29 cellular contexts compared by ENCODE assay signal in genomic region chr4:179114615-179115014, GRCh38.
"Had no signal": no experiment of that assay in that cellular context is flagged by ENCODE, and none has a peak within 500 bp of the region (broad histone marks: within the 10 kb centered on the region; RNA-seq: fewer than 3 reads in every experiment).

No MANE protein-coding gene starts in this region.

- H3K27me3 Mint-ChIP-seq: stimulated activated memory B cell treated with anti-CD40 and anti-IgM and Interleukin-4, amounts not matched to agents 10 μg/mL and 1 μg/mL and 100 μg/mL, for 72 hours; stimulated activated naive B cell treated with anti-CD40 and anti-IgM and Interleukin-4, amounts not matched to agents 10 μg/mL and 1 μg/mL and 100 μg/mL, for 72 hours; stimulated activated naive CD8-positive, alpha-beta T cell treated with anti-CD3 and anti-CD28 coated beads, Interleukin-15, amount 100 ng/mL, for 72 hours; stimulated activated naive CD8-positive, alpha-beta T cell treated with anti-CD3 and anti-CD28 coated beads, Interleukin-15, Interleukin-2, amounts not matched to agents 100 ng/mL and 50 ng/mL, for 24 hours; type B pancreatic cell had no signal

- H3K4me1 Mint-ChIP-seq: stimulated activated effector memory CD8-positive, alpha-beta T cell treated with anti-CD3 and anti-CD28 coated beads, Interleukin-12 subunit alpha, Interleukin-12 subunit beta, amount 100 ng/mL, for 72 hours; stimulated activated memory B cell treated with anti-CD40 and anti-IgM and Interleukin-4, amounts not matched to agents 10 μg/mL and 1 μg/mL and 100 μg/mL, for 72 hours; stimulated activated naive B cell treated with anti-CD40 and anti-IgM and Interleukin-4, amounts not matched to agents 10 μg/mL and 1 μg/mL and 100 μg/mL, for 72 hours; stimulated activated naive CD8-positive, alpha-beta T cell treated with anti-CD3 and anti-CD28 coated beads, Interleukin-15, amount 100 ng/mL, for 72 hours had no signal

- H3K4me1 ChIP-seq: stomach, suprapubic skin, testis, thyroid gland, tibial artery, tibial nerve, transverse colon, upper lobe of left lung, upper lobe of right lung, uterus, vagina had no signal

- H3K9me3 ChIP-seq: stomach, testis, thoracic aorta, thyroid gland, tibial artery, tibial nerve, transverse colon, upper lobe of left lung, upper lobe of right lung, uterus, vagina had no signal

- DNase-seq: stimulated activated CD4-positive, alpha-beta T cell treated with anti-CD3 and anti-CD28 coated beads, Interleukin-2, amount 100 ng/mL, for 48 hours; stimulated activated CD4-positive, alpha-beta T cell treated with anti-CD3 and anti-CD28 coated beads, Interleukin-4, amount 100 ng/mL, for 1 hour; stimulated activated CD4-positive, alpha-beta T cell treated with anti-CD3 and anti-CD28 coated beads, Interleukin-4, amount 100 ng/mL, for 24 hours; stimulated activated CD4-positive, alpha-beta T cell treated with anti-CD3 and anti-CD28 coated beads, Interleukin-4, amount 100 ng/mL, for 4 hours; stimulated activated CD8-positive, alpha-beta memory T cell treated with anti-CD3 and anti-CD28 coated beads, Interleukin-4, amount 100 ng/mL, for 48 hours; stimulated activated naive B cell treated with anti-CD40 and anti-IgM and Interleukin-4, amounts not matched to agents 10 μg/mL and 1 μg/mL and 100 μg/mL, for 72 hours; stimulated activated naive CD4-positive, alpha-beta T cell; stimulated activated naive CD4-positive, alpha-beta T cell treated with Interleukin-2 at 50 U/mL for 16 hours; stimulated activated naive CD8-positive, alpha-beta T cell treated with anti-CD3 and anti-CD28 coated beads, Interleukin-15, amount 100 ng/mL, for 72 hours; stimulated activated naive CD8-positive, alpha-beta T cell treated with anti-CD3 and anti-CD28 coated beads, Interleukin-15, Interleukin-2, amounts not matched to agents 100 U/mL and 50 U/mL, for 24 hours; stomach; substantia nigra; testis; thyroid gland; tibial artery; transverse colon; trophoblast cell; upper lobe of left lung; upper lobe of right lung; uterus had no signal

- H3K27me3 ChIP-seq: stomach, suprapubic skin, testis, thyroid gland, tibial artery, tibial nerve, transverse colon, upper lobe of left lung, upper lobe of right lung, uterus, vagina had no signal

- H3K4me3 ChIP-seq: stomach, suprapubic skin, testis, thoracic aorta, thyroid gland, tibial artery, tibial nerve, transverse colon, upper lobe of left lung, upper lobe of right lung, uterus, vagina had no signal

- H3K27ac Mint-ChIP-seq: stimulated activated effector memory CD8-positive, alpha-beta T cell treated with anti-CD3 and anti-CD28 coated beads, Interleukin-12 subunit alpha, Interleukin-12 subunit beta, amount 100 ng/mL, for 72 hours; stimulated activated memory B cell treated with anti-CD40 and anti-IgM and Interleukin-4, amounts not matched to agents 10 μg/mL and 1 μg/mL and 100 μg/mL, for 72 hours; stimulated activated naive B cell treated with anti-CD40 and anti-IgM and Interleukin-4, amounts not matched to agents 10 μg/mL and 1 μg/mL and 100 μg/mL, for 72 hours; stimulated activated naive CD8-positive, alpha-beta T cell treated with anti-CD3 and anti-CD28 coated beads, Interleukin-15, amount 100 ng/mL, for 72 hours; stimulated activated naive CD8-positive, alpha-beta T cell treated with anti-CD3 and anti-CD28 coated beads, Interleukin-15, Interleukin-2, amounts not matched to agents 100 ng/mL and 50 ng/mL, for 24 hours; type B pancreatic cell had no signal

- H3K36me3 Mint-ChIP-seq: stimulated activated effector memory CD8-positive, alpha-beta T cell treated with anti-CD3 and anti-CD28 coated beads, Interleukin-12 subunit alpha, Interleukin-12 subunit beta, amount 100 ng/mL, for 72 hours; stimulated activated memory B cell treated with anti-CD40 and anti-IgM and Interleukin-4, amounts not matched to agents 10 μg/mL and 1 μg/mL and 100 μg/mL, for 72 hours; stimulated activated naive B cell treated with anti-CD40 and anti-IgM and Interleukin-4, amounts not matched to agents 10 μg/mL and 1 μg/mL and 100 μg/mL, for 72 hours; type B pancreatic cell had no signal

- H3K9me3 Mint-ChIP-seq: stimulated activated memory B cell treated with anti-CD40 and anti-IgM and Interleukin-4, amounts not matched to agents 10 μg/mL and 1 μg/mL and 100 μg/mL, for 72 hours; type B pancreatic cell had no signal

- H3K27ac ChIP-seq: stomach, suprapubic skin, testis, thoracic aorta, thyroid gland, tibial artery, tibial nerve, transverse colon, upper lobe of left lung, upper lobe of right lung, uterus, vagina had no signal

- FAIRE-seq: urothelium cell line had no signal

- ATAC-seq: stimulated activated effector memory CD8-positive, alpha-beta T cell treated with anti-CD3 and anti-CD28 coated beads, Interleukin-12 subunit alpha, Interleukin-12 subunit beta, amount 100 ng/mL, for 72 hours; stimulated activated memory B cell treated with anti-CD40 and anti-IgM and Interleukin-4, amounts not matched to agents 10 μg/mL and 1 μg/mL and 100 μg/mL, for 72 hours; stimulated activated naive B cell treated with anti-CD40 and anti-IgM and Interleukin-4, amounts not matched to agents 10 μg/mL and 1 μg/mL and 100 μg/mL, for 72 hours; stimulated activated naive CD8-positive, alpha-beta T cell treated with anti-CD3 and anti-CD28 coated beads, Interleukin-15, amount 100 ng/mL, for 72 hours; stimulated activated naive CD8-positive, alpha-beta T cell treated with anti-CD3 and anti-CD28 coated beads, Interleukin-15, Interleukin-2, amounts not matched to agents 100 U/mL and 50 U/mL, for 24 hours; upper lobe of right lung had no signal

- H3K36me3 ChIP-seq: stomach, suprapubic skin, thoracic aorta, thyroid gland, tibial artery, tibial nerve, transverse colon, upper lobe of left lung, upper lobe of right lung, uterus, vagina had no signal

- H3K4me3 Mint-ChIP-seq: stimulated activated effector memory CD8-positive, alpha-beta T cell treated with anti-CD3 and anti-CD28 coated beads, Interleukin-12 subunit alpha, Interleukin-12 subunit beta, amount 100 ng/mL, for 72 hours; stimulated activated memory B cell treated with anti-CD40 and anti-IgM and Interleukin-4, amounts not matched to agents 10 μg/mL and 1 μg/mL and 100 μg/mL, for 72 hours; stimulated activated naive B cell treated with anti-CD40 and anti-IgM and Interleukin-4, amounts not matched to agents 10 μg/mL and 1 μg/mL and 100 μg/mL, for 72 hours; stimulated activated naive CD8-positive, alpha-beta T cell treated with anti-CD3 and anti-CD28 coated beads, Interleukin-15, amount 100 ng/mL, for 72 hours; stimulated activated naive CD8-positive, alpha-beta T cell treated with anti-CD3 and anti-CD28 coated beads, Interleukin-15, Interleukin-2, amounts not matched to agents 100 ng/mL and 50 ng/mL, for 24 hours; type B pancreatic cell had no signal
